Comparison of ENCODE assay signal across 20 cellular contexts in the genomic region with DNA sequence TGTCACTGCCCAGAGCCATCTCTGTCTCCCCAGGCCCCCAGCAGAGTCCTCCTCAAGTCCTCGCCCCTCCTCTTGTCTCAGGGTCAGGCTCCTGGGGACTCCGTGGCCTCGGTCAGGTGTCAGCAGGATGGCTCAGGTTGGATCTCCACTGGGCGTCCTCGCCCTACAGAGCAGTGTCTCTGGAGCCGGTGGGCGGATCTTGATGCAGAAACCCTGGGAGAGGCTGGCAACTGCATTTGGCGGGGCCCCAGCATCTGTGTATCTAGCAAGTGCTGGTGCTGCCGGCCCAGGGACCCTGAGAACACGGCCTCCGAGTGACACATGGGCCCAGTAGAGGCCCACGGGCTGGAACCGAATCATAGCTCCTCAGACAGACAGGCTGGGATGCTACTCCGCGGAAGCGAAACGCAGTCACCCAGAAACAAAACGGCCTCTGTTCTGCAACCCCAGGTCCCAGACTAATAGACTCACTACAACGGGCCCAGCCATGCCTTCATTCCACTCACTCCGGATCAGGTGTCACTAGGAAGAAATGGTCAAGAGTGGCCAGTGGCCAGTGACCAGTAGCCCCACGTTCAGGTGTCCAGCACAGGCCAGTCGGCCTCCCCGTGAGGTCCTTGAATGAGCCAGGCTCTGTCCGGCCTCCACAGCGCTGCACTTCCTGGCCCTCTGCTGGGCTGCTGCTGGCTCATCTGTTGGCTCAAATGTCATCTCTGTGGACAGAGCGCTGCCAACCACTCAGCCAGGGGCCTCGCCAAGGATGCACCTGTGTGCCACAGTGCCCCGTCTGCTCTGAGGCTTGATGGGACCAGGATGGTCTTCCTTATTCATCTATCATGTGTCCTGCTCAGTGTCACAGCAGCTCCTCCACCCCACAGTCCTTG. TPM values are rescaled to one million over a fixed set of nuclear protein-coding genes. Genes with fewer than 3 reads are reported as not detected.
DNase-seq lines count a peak whose midpoint lies in the region; ATAC-seq, FAIRE-seq and TF ChIP-seq lines count a peak whose summit lies in the region.
"Had no signal": no experiment of that assay in that cellular context is flagged by ENCODE, and none has a peak within 500 bp of the region (broad histone marks: within the 10 kb centered on the region; RNA-seq: fewer than 3 reads in every experiment).

No MANE protein-coding gene starts in this region.

- TF ChIP-seq CTCF in K562 (IDR thresholded peaks at IDR 0.05 in 2 of 3, conservative IDR thresholded peaks at IDR 0.05 in 1 of 3; ENCODE audit: insufficient read depth in 2 of 3, low read depth in 1 of 3, low read length in 3 of 3) = no peak

- CTCF ChIA-PET in K562 (lab: Yijun Ruan, JAX; ENCODE audit: low intra/inter-chr PET ratio) = no interaction called here

- H3K4ac ChIP-seq in neuronal stem cell (ENCODE audit: low read length) = no peak overlapping the region

- H3K14ac ChIP-seq in neuronal stem cell (ENCODE audit: low read length) = no peak overlapping the region

- no peaks in the 10 kb centered on the region for H3K9me3 ChIP-seq in K562 (replicated peaks; ENCODE audit: control insufficient read depth, insufficient read depth, low read depth, low read length)
- peaks cover 7 to 8% of the 10 kb centered on the region in 2 donors for H3K9me3 ChIP-seq in neuronal stem cell (replicated peaks in 1 of 2; ENCODE audit: control insufficient read depth in 2 of 2, insufficient read depth in 1 of 2, low read depth in 1 of 2, low read length in 2 of 2)
- H3K9me3 ChIP-seq: BE2C, SK-N-SH had no signal

- intact Hi-C loops in K562 (cut with micrococcal nuclease) = no loop called here

- H3K9ac ChIP-seq in K562 (ENCODE audit: insufficient read depth in 1 of 2, low read depth in 2 of 2, low read length in 2 of 2) (no peak overlapping the region; a peak in 1 of 4 replicates), neuronal stem cell (ENCODE audit: low read depth, low read length, poor library complexity) (no peak overlapping the region)
- H3K9ac ChIP-seq: SK-N-SH had no signal

- H3K4me2 ChIP-seq in K562 (ENCODE audit: insufficient read depth, low read length) = no peak overlapping the region
- H3K4me2 ChIP-seq in neuronal stem cell (ENCODE audit: insufficient read depth, low read length, poor library complexity, severe bottlenecking) = no peak overlapping the region
- H3K4me2 ChIP-seq: SK-N-SH had no signal

- peak overlapping the region; percentile 92 for H2AK5ac ChIP-seq in neuronal stem cell (ENCODE audit: low read depth, low read length)

- TF ChIP-seq POLR2A in K562 (conservative IDR thresholded peaks at IDR 0.05) = no peak

- no peak overlapping the region for H3K4me3 ChIP-seq in K562
- H3K4me3 ChIP-seq in neuronal stem cell (ENCODE audit: low read length in 2 of 2) = no peak overlapping the region

- in situ Hi-C loops in K562 (cut with MboI) = no loop called here

- no peak overlapping the region for H2BK5ac ChIP-seq in neuronal stem cell (ENCODE audit: low read length)

- no peaks in the 10 kb centered on the region for H3K79me2 ChIP-seq in K562 (ENCODE audit: control insufficient read depth, insufficient read depth, low read length)

- H3K27ac ChIP-seq in K562 (ENCODE audit: extremely low read depth, low read depth, low read length) (no peak overlapping the region), neuronal stem cell (replicated peaks; ENCODE audit: low read length) (no peak overlapping the region)

- DNase-seq in COLO668 (lab: John Stamatoyannopoulos, UW; ENCODE audit: unreplicated experiment) = peak; percentile 68
- peak; percentile 32 for DNase-seq in DMS53 treated with DMSO at 0.1 percent for 48 hours (lab: John Stamatoyannopoulos, UW; ENCODE audit: unreplicated experiment)
- DNase-seq in K562 (ENCODE audit: extremely low read depth in 1 of 4, low spot score in 3 of 4) = no peak
- no peak for DNase-seq in neuronal stem cell (ENCODE audit: low spot score)
- no peak for DNase-seq in NCI-H526 treated with DMSO at 0.1 percent for 48 hours (lab: John Stamatoyannopoulos, UW)
- DNase-seq in AG20443 (ENCODE audit: low spot score) = no peak
- DNase-seq in stimulated activated effector memory CD8-positive, alpha-beta T cell treated with anti-CD3 and anti-CD28 coated beads, Interleukin-12 subunit alpha, Interleukin-12 subunit beta, amount 100 ng/mL, for 72 hours (ENCODE audit: low spot score in 2 of 2) = no peak
- DNase-seq: ACHN, BE2C, EL, NCI-H1092, NCI-H146, NCI-H345, NCI-H82, SK-N-SH, T-cell had no signal

- H3K4me1 ChIP-seq in K562 (replicated peaks in 1 of 2; ENCODE audit: control insufficient read depth in 2 of 2, insufficient read depth in 2 of 2, low read length in 2 of 2) = peaks cover 0 to 15% of the 10 kb centered on the region in 2 experiments; a peak in 2 of 5 replicates
- peaks cover 20 to 29% of the 10 kb centered on the region in 2 donors for H3K4me1 ChIP-seq in neuronal stem cell (ENCODE audit: control insufficient read depth in 2 of 2, insufficient read depth in 1 of 2, low read depth in 1 of 2, low read length in 2 of 2)
- H3K4me1 ChIP-seq: BE2C had no signal

- H3K36me3 Mint-ChIP-seq in stimulated activated effector memory CD8-positive, alpha-beta T cell treated with anti-CD3 and anti-CD28 coated beads, Interleukin-12 subunit alpha, Interleukin-12 subunit beta, amount 100 ng/mL, for 72 hours = no peaks in the 10 kb centered on the region
- H3K36me3 Mint-ChIP-seq: CD4-positive, alpha-beta memory T cell; T-cell had no signal

- H3K9me3 Mint-ChIP-seq in stimulated activated effector memory CD8-positive, alpha-beta T cell treated with anti-CD3 and anti-CD28 coated beads, Interleukin-12 subunit alpha, Interleukin-12 subunit beta, amount 100 ng/mL, for 72 hours = peaks cover 2% of the 10 kb centered on the region

- no peak for TF ChIP-seq EP300 in K562 (IDR thresholded peaks at IDR 0.05; ENCODE audit: low read length)

- H2BK120ac ChIP-seq in neuronal stem cell (ENCODE audit: low read depth, low read length) = no peak overlapping the region

- peak; percentile 27; the same call in 2 of the 3 replicates for ATAC-seq in K562
- ATAC-seq in stimulated activated effector memory CD8-positive, alpha-beta T cell treated with anti-CD3 and anti-CD28 coated beads, Interleukin-12 subunit alpha, Interleukin-12 subunit beta, amount 100 ng/mL, for 72 hours = no peak
- ATAC-seq: Panc1, T-cell had no signal

- peaks cover 73 to 94% of the 10 kb centered on the region in 2 experiments for H3K27me3 ChIP-seq in K562 (ENCODE audit: control insufficient read depth in 2 of 2, insufficient read depth in 2 of 2, low read length in 2 of 2)
- H3K27me3 ChIP-seq in neuronal stem cell (ENCODE audit: control insufficient read depth in 3 of 3, insufficient read depth in 3 of 3, low read depth in 1 of 3, low read length in 3 of 3) = no peaks in the 10 kb centered on the region
- H3K27me3 ChIP-seq: BE2C had no signal

- H4K20me1 ChIP-seq in K562 (replicated peaks; ENCODE audit: control insufficient read depth, insufficient read depth, low read length) = peaks cover 31% of the 10 kb centered on the region

- H2BK15ac ChIP-seq in neuronal stem cell (ENCODE audit: low read length) = peak overlapping the region; percentile 76

- no peak overlapping the region for H3K27ac Mint-ChIP-seq in stimulated activated effector memory CD8-positive, alpha-beta T cell treated with anti-CD3 and anti-CD28 coated beads, Interleukin-12 subunit alpha, Interleukin-12 subunit beta, amount 100 ng/mL, for 72 hours
- H3K27ac Mint-ChIP-seq: CD4-positive, alpha-beta memory T cell; T-cell had no signal

- H3K36me3 ChIP-seq in K562 (ENCODE audit: control insufficient read depth, insufficient read depth, low read length) = no peaks in the 10 kb centered on the region
- H3K36me3 ChIP-seq in neuronal stem cell (replicated peaks in 1 of 2; ENCODE audit: control insufficient read depth in 2 of 2, insufficient read depth in 2 of 2, low read length in 2 of 2) = no peaks in the 10 kb centered on the region
- H3K36me3 ChIP-seq: BE2C had no signal

- peak overlapping the region; percentile 65 for H3K18ac ChIP-seq in neuronal stem cell (ENCODE audit: low read length)

- peak overlapping the region; percentile 75 for H2BK12ac ChIP-seq in neuronal stem cell (ENCODE audit: low read length)

- BruUV-seq in K562 (replicated peaks; lab: Mats Ljungman, UMichigan) = no TSS peak

- H3K23ac ChIP-seq in neuronal stem cell (ENCODE audit: low read depth, low read length, poor library complexity) = no peak overlapping the region

- no peak overlapping the region for H4K8ac ChIP-seq in neuronal stem cell (ENCODE audit: low read depth, low read length)

- POLR2A ChIA-PET in K562 (lab: Yijun Ruan, JAX) = no interaction called here

- H2AFZ ChIP-seq in K562 (ENCODE audit: low read depth, low read length) (no peak overlapping the region), neuronal stem cell (ENCODE audit: low read length) (peak overlapping the region; percentile 11)

- no peaks in the 10 kb centered on the region for H3K4me1 Mint-ChIP-seq in stimulated activated effector memory CD8-positive, alpha-beta T cell treated with anti-CD3 and anti-CD28 coated beads, Interleukin-12 subunit alpha, Interleukin-12 subunit beta, amount 100 ng/mL, for 72 hours
- H3K4me1 Mint-ChIP-seq: CD4-positive, alpha-beta memory T cell; T-cell had no signal

- H3K79me1 ChIP-seq in neuronal stem cell (ENCODE audit: low read depth, low read length) = no peaks in the 10 kb centered on the region

- H3K9me1 ChIP-seq in K562 (ENCODE audit: control insufficient read depth, insufficient read depth, low read length) = no peaks in the 10 kb centered on the region

- no peak overlapping the region for H4K91ac ChIP-seq in neuronal stem cell (ENCODE audit: low read depth, low read length, poor library complexity)

- WGBS in K562 (ENCODE audit: insufficient coverage, low coverage, missing lambda C conversion rate) = 10% methylated on average over 27 of the region's 28 CpGs
- no CpG with 5 or more reads among the region's 28 CpGs for WGBS in neuronal stem cell (ENCODE audit: extremely low coverage in 2 of 2, insufficient read length in 2 of 2, insufficient replicate concordance in 1 of 2), 2 donors

- no peak for FAIRE-seq in K562 (lab: Jason Lieb, UNC)
- FAIRE-seq: H54 had no signal

- no peak overlapping the region for H3K4me3 Mint-ChIP-seq in stimulated activated effector memory CD8-positive, alpha-beta T cell treated with anti-CD3 and anti-CD28 coated beads, Interleukin-12 subunit alpha, Interleukin-12 subunit beta, amount 100 ng/mL, for 72 hours
- H3K4me3 Mint-ChIP-seq: CD4-positive, alpha-beta memory T cell; T-cell had no signal

- no peak for TF ChIP-seq RAD21 in K562 (CRISPR knock-in tag; conservative IDR thresholded peaks at IDR 0.05 in 1 of 2, IDR thresholded peaks at IDR 0.05 in 1 of 2)

RNA-seq across cellular contexts. Expression of a gene that starts 12.6 kb away (rescaled TPM):
- total RNA-seq in K562 (2011; cell fraction: chromatin; rRNA removed; ENCODE audit: low replicate concordance) = not detected in 2 replicates
- total RNA-seq in K562 (2011; cell fraction: nucleolus; rRNA removed) = not detected in 2 replicates
- total RNA-seq in K562 (2011; cell fraction: nucleoplasm; rRNA removed) = not detected in 2 replicates
- total RNA-seq in K562 (2014; rRNA removed) (0.16 TPM in 1 of 2 replicates, not detected in the other), K562 (2014; rRNA removed; fragmentation: Illumina TruSeq; extraction: Trizol) (not detected in 2 replicates), K562 (2015; rRNA removed; fragmentation: Illumina TruSeq; extraction: Trizol) (0.04 TPM in 1 of 2 replicates, not detected in the other), K562 (2021) (not detected in 2 replicates)
- polyA plus RNA-seq in K562 (2011; rRNA removed) (0.01 TPM in 1 of 2 replicates, not detected in the other), K562 (2014; fragmentation: Illumina TruSeq; extraction: Trizol) (not detected in 2 replicates), K562 (2014; fragmentation: Nextera tagmentation; extraction: Ambion mirVana) (under 1 TPM in 1 of 2 experiments, not detected in 1; 0.01 TPM), K562 (2014; rRNA removed) (not detected in 2 replicates)
- 0.01 TPM in 2 replicates for polyA plus RNA-seq in K562 (2011; cell fraction: cytosol; rRNA removed)
- 0.04 TPM in 1 of 2 replicates, not detected in the other for polyA plus RNA-seq in K562 (2011; cell fraction: nucleus; rRNA removed)
- polyA plus RNA-seq in K562 (2012) = 0.04 and 0.18 TPM in 2 replicates
- polyA minus RNA-seq in K562 (2011; rRNA and poly(A)+ RNA removed) = not detected in 2 replicates
- not detected in 2 replicates for polyA minus RNA-seq in K562 (2011; cell fraction: cytosol; rRNA and poly(A)+ RNA removed)
- not detected in 2 replicates for polyA minus RNA-seq in K562 (2011; cell fraction: nucleus; rRNA and poly(A)+ RNA removed)
- polyA plus RNA-seq in neuronal stem cell (2013, experiment 1 of 2) = 0.20 TPM
- polyA plus RNA-seq in neuronal stem cell (2013, experiment 2 of 2) = 0.18 TPM
- total RNA-seq: CD4-positive, alpha-beta memory T cell; MCF 10A; T-cell had no signal
- polyA plus RNA-seq: CD4-positive, alpha-beta memory T cell; SK-N-SH had no signal

Comparison
In these comparisons a context has a peak if more than half of its experiments do, and no peak if none do; other contexts are left out.
1. DNase-seq: peak in COLO668 (single experiment) and DMS53 treated with DMSO at 0.1 percent for 48 hours (single experiment); none in K562 (0 of 4), neuronal stem cell (single experiment), NCI-H526 treated with DMSO at 0.1 percent for 48 hours (single experiment), AG20443 (single experiment) and stimulated activated effector memory CD8-positive, alpha-beta T cell treated with anti-CD3 and anti-CD28 coated beads, Interleukin-12 subunit alpha, Interleukin-12 subunit beta, amount 100 ng/mL, for 72 hours (0 of 2).